In the genomic region with DNA sequence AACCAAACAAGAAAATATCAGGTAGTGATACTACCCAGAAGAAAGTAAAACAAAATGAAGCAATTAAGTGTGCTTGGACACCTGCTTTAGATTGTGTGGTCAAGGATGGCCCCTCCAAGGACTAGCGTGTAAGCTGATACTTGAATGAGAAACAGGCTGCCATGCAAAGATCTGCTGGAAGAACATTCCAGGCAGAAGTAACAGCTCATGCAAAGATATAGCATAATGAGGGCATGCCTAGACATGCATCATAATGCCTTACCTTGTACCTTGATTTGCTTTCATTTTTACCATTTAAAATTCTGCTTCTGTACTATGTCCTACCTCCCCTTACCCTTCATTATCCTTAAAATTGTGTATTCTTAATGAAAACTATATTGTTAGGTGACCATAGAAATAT, we compare ENCODE assay signal across 16 cellular contexts.
A peak's percentile ranks its signal among the peaks of the same experiment; 100 is the strongest.
DNase-seq lines count a peak whose midpoint lies in the region; FAIRE-seq and TF ChIP-seq lines count a peak whose summit lies in the region.
"Had no signal": no experiment of that assay in that cellular context is flagged by ENCODE, and none has a peak within 500 bp of the region (broad histone marks: within the 10 kb centered on the region; RNA-seq: fewer than 3 reads in every experiment).

No MANE protein-coding gene starts in this region.

- TF ChIP-seq EP300 in Ishikawa (IDR thresholded peaks at IDR 0.05; ENCODE audit: borderline replicate concordance) = peak; percentile 36; the same call in 1 of the 2 replicates

- no TSS peak for BruUV-seq in PC-9 (replicated peaks; lab: Mats Ljungman, UMichigan)

- no peaks in the 10 kb centered on the region for H4K20me1 ChIP-seq in PC-9 (ENCODE audit: insufficient read depth)

- H3K4me1 ChIP-seq in mesenchymal stem cell (ENCODE audit: control insufficient read depth, insufficient read depth, low read depth, low read length) (peaks cover 2% of the 10 kb centered on the region), PC-9 (replicated peaks; ENCODE audit: insufficient read depth) (no peaks in the 10 kb centered on the region)

- peak overlapping the region; percentile 60 for H4K8ac ChIP-seq in mesenchymal stem cell (ENCODE audit: low read length)

- no peak overlapping the region for H3K4me2 ChIP-seq in mesenchymal stem cell (ENCODE audit: low read length, poor library complexity, severe bottlenecking)
- H3K4me2 ChIP-seq in PC-9 = no peak overlapping the region

- H2BK5ac ChIP-seq in mesenchymal stem cell (ENCODE audit: low read depth, low read length, poor library complexity, severe bottlenecking) = no peak overlapping the region

- POLR2A ChIA-PET in PC-9 (lab: Charles Lee; ENCODE audit: unreplicated experiment) (no interaction called here), GM10248 (lab: Yijun Ruan, JAX) (no interaction called here)

- intact Hi-C loops in activated T-helper 2 cell treated with anti-CD3 and anti-CD28 coated beads, Interferon-gamma antibody, Interleukin-2, Interleukin-4, amounts not matched to agents 10 μg/mL and 5 μg/mL and 100 μg/mL, durations not matched to agents 14 hours and 24 hours and 36 hours (cut with micrococcal nuclease) = no loop called here
- intact Hi-C loops in PC-9 (cut with micrococcal nuclease; ENCODE audit: unreplicated experiment) = no loop called here

- H3K27me3 Mint-ChIP-seq in activated T-helper 2 cell treated with anti-CD3 and anti-CD28 coated beads, Interferon-gamma antibody, Interleukin-2, Interleukin-4, amounts not matched to agents 10 μg/mL and 5 μg/mL and 100 μg/mL, durations not matched to agents 14 hours and 24 hours and 36 hours (ENCODE audit: low read depth) = no peaks in the 10 kb centered on the region
- H3K27me3 Mint-ChIP-seq: central memory CD8-positive, alpha-beta T cell had no signal

- H3K27ac ChIP-seq in mesenchymal stem cell (ENCODE audit: low read length, poor library complexity, severe bottlenecking) (peak overlapping the region; percentile 3), PC-9 (no peak overlapping the region)
- H3K27ac ChIP-seq: BLaER1 treated with 17β-estradiol and CSF1 and Interleukin-3, amounts not matched to agents 10 nM and 100 nM had no signal

- CTCF ChIA-PET in PC-9 (lab: Charles Lee) = no interaction called here
- CTCF ChIA-PET in GM10248 (lab: Yijun Ruan, JAX) = interaction anchor here (0.9 to 1.5 kb wide), 2 partner anchors 9 to 10 kb away, joined by 3 to 5 read pairs; no protein-coding TSS in a partner anchor

- TF ChIP-seq RAD21 in Ishikawa (IDR thresholded peaks at IDR 0.05; ENCODE audit: low read depth) = no peak

- 0 out of 2 replicates have a peak, but pooled peaks cover 7% of the 10 kb centered on the region for H3K9me2 ChIP-seq in PC-9 (ENCODE audit: insufficient read depth)

- TF ChIP-seq CTCF in PC-9 (conservative IDR thresholded peaks at IDR 0.05) (no peak), GM10248 (IDR thresholded peaks at IDR 0.05; ENCODE audit: control extremely low read depth, extremely low read depth, low read depth, missing control alignments) (no peak)

- no peaks in the 10 kb centered on the region for H3K9me3 Mint-ChIP-seq in activated T-helper 2 cell treated with anti-CD3 and anti-CD28 coated beads, Interferon-gamma antibody, Interleukin-2, Interleukin-4, amounts not matched to agents 10 μg/mL and 5 μg/mL and 100 μg/mL, durations not matched to agents 14 hours and 24 hours and 36 hours
- H3K9me3 Mint-ChIP-seq: activated CD4-positive, alpha-beta memory T cell treated with anti-CD3 and anti-CD28 coated beads for 36 hours; central memory CD8-positive, alpha-beta T cell had no signal

- no peak overlapping the region for H3K27ac Mint-ChIP-seq in activated T-helper 2 cell treated with anti-CD3 and anti-CD28 coated beads, Interferon-gamma antibody, Interleukin-2, Interleukin-4, amounts not matched to agents 10 μg/mL and 5 μg/mL and 100 μg/mL, durations not matched to agents 14 hours and 24 hours and 36 hours
- H3K27ac Mint-ChIP-seq: activated CD4-positive, alpha-beta memory T cell treated with anti-CD3 and anti-CD28 coated beads for 36 hours had no signal

- no peaks in the 10 kb centered on the region for H3K36me3 Mint-ChIP-seq in activated T-helper 2 cell treated with anti-CD3 and anti-CD28 coated beads, Interferon-gamma antibody, Interleukin-2, Interleukin-4, amounts not matched to agents 10 μg/mL and 5 μg/mL and 100 μg/mL, durations not matched to agents 14 hours and 24 hours and 36 hours (ENCODE audit: low read depth)
- H3K36me3 Mint-ChIP-seq: activated CD4-positive, alpha-beta memory T cell treated with anti-CD3 and anti-CD28 coated beads for 36 hours had no signal

- no peak overlapping the region for H3K23ac ChIP-seq in mesenchymal stem cell (ENCODE audit: low read length in 2 of 2)

- H3K4me3 ChIP-seq in mesenchymal stem cell (ENCODE audit: insufficient read depth in 1 of 2, low read depth in 1 of 2, low read length in 2 of 2) (no peak overlapping the region), PC-9 (no peak overlapping the region)
- H3K4me3 ChIP-seq: BLaER1 treated with 17β-estradiol and CSF1 and Interleukin-3, amounts not matched to agents 10 nM and 100 nM; esophagus squamous epithelium had no signal

- H3K79me2 ChIP-seq in PC-9 (ENCODE audit: low read depth) = no peaks in the 10 kb centered on the region

- H3K9me3 ChIP-seq in mesenchymal stem cell (ENCODE audit: control insufficient read depth, low read length) (no peaks in the 10 kb centered on the region), PC-9 (ENCODE audit: insufficient read depth, low read depth) (no peaks in the 10 kb centered on the region)
- H3K9me3 ChIP-seq: BLaER1 treated with 17β-estradiol and CSF1 and Interleukin-3, amounts not matched to agents 10 nM and 100 nM; esophagus squamous epithelium had no signal

- H4K91ac ChIP-seq in mesenchymal stem cell (ENCODE audit: low read length) = no peak overlapping the region

- no peak for TF ChIP-seq POLR2A in GM12891 (IDR thresholded peaks at IDR 0.05; ENCODE audit: low read depth, low read length)

- H3K36me3 ChIP-seq in mesenchymal stem cell (ENCODE audit: control insufficient read depth in 1 of 2, insufficient read depth in 2 of 2, low read depth in 1 of 2, low read length in 2 of 2) = no peaks in the 10 kb centered on the region
- H3K36me3 ChIP-seq in PC-9 (ENCODE audit: low read depth) = no peaks in the 10 kb centered on the region
- H3K36me3 ChIP-seq: BLaER1 treated with 17β-estradiol and CSF1 and Interleukin-3, amounts not matched to agents 10 nM and 100 nM; esophagus squamous epithelium had no signal

- H3K79me1 ChIP-seq in mesenchymal stem cell (replicated peaks; ENCODE audit: low read length, poor library complexity, severe bottlenecking) = no peaks in the 10 kb centered on the region

- WGBS in mesenchymal stem cell = 63% methylated on average over 1 of the region's 1 CpG

- H2AFZ ChIP-seq in mesenchymal stem cell (ENCODE audit: low read depth, low read length) (no peak overlapping the region), PC-9 (no peak overlapping the region)

- no peaks in the 10 kb centered on the region for H3K4me1 Mint-ChIP-seq in activated T-helper 2 cell treated with anti-CD3 and anti-CD28 coated beads, Interferon-gamma antibody, Interleukin-2, Interleukin-4, amounts not matched to agents 10 μg/mL and 5 μg/mL and 100 μg/mL, durations not matched to agents 14 hours and 24 hours and 36 hours (ENCODE audit: low read depth)
- H3K4me1 Mint-ChIP-seq: central memory CD8-positive, alpha-beta T cell had no signal

- H3F3A ChIP-seq in PC-9 (ENCODE audit: insufficient read depth, low read depth) = no peaks in the 10 kb centered on the region

- peak; percentile 35 for FAIRE-seq in GM12891 (lab: Jason Lieb, UNC)

- no peak overlapping the region for H3K9ac ChIP-seq in mesenchymal stem cell (ENCODE audit: low read length)
- H3K9ac ChIP-seq: BLaER1 treated with 17β-estradiol and CSF1 and Interleukin-3, amounts not matched to agents 10 nM and 100 nM had no signal

- no peak overlapping the region for H3K4me3 Mint-ChIP-seq in activated T-helper 2 cell treated with anti-CD3 and anti-CD28 coated beads, Interferon-gamma antibody, Interleukin-2, Interleukin-4, amounts not matched to agents 10 μg/mL and 5 μg/mL and 100 μg/mL, durations not matched to agents 14 hours and 24 hours and 36 hours (ENCODE audit: low read depth)
- H3K4me3 Mint-ChIP-seq: activated CD4-positive, alpha-beta memory T cell treated with anti-CD3 and anti-CD28 coated beads for 36 hours; central memory CD8-positive, alpha-beta T cell had no signal

- H3K27me3 ChIP-seq in mesenchymal stem cell (ENCODE audit: control insufficient read depth in 1 of 2, insufficient read depth in 1 of 2, low read length in 2 of 2) (no peaks in the 10 kb centered on the region), PC-9 (ENCODE audit: insufficient read depth, low read depth) (no peaks in the 10 kb centered on the region)
- H3K27me3 ChIP-seq: BLaER1 treated with 17β-estradiol and CSF1 and Interleukin-3, amounts not matched to agents 10 nM and 100 nM; esophagus squamous epithelium had no signal

- H3K4ac ChIP-seq in mesenchymal stem cell (ENCODE audit: low read depth in 1 of 2, low read length in 2 of 2) = no peak overlapping the region

- no peak overlapping the region for H2BK12ac ChIP-seq in mesenchymal stem cell (ENCODE audit: low read length in 2 of 2)

- no peak overlapping the region for H2BK15ac ChIP-seq in mesenchymal stem cell (ENCODE audit: low read depth, poor library complexity, severe bottlenecking)

- H2BK120ac ChIP-seq in mesenchymal stem cell (ENCODE audit: low read depth, low read length) = no peak overlapping the region

- DNase-seq in GM12891 (ENCODE audit: insufficient read length, low spot score) (no peak), amniotic epithelial cell (ENCODE audit: low read depth) (peak; percentile 14), mesenchymal stem cell (peak; percentile 51), PC-9 (no peak), GM10248 (ENCODE audit: extremely low spot score) (no peak), NCI-H226 (no peak)
- DNase-seq in activated T-helper 2 cell treated with anti-CD3 and anti-CD28 coated beads, Interferon-gamma antibody, Interleukin-2, Interleukin-4, amounts not matched to agents 10 μg/mL and 5 μg/mL and 100 μg/mL, durations not matched to agents 14 hours and 24 hours and 36 hours (ENCODE audit: low spot score) = no peak
- DNase-seq: activated CD4-positive, alpha-beta memory T cell treated with anti-CD3 and anti-CD28 coated beads for 36 hours; esophagus squamous epithelium; NCI-H1092 treated with DMSO at 0.1 percent for 48 hours; retina; stimulated activated CD4-positive, alpha-beta T cell treated with anti-CD3 and anti-CD28 coated beads, Interleukin-4, amount 100 ng/mL, for 4 hours; stimulated activated naive CD8-positive, alpha-beta T cell treated with anti-CD3 and anti-CD28 coated beads, Interleukin-15, Interleukin-2, amounts not matched to agents 100 U/mL and 50 U/mL, for 24 hours had no signal

- H3K14ac ChIP-seq in mesenchymal stem cell (ENCODE audit: low read length in 2 of 2) = no peak overlapping the region

- H2AK5ac ChIP-seq in mesenchymal stem cell (ENCODE audit: low read length, severe bottlenecking) = no peak overlapping the region

- peak overlapping the region in 1 of 2 experiments; percentile 70 for H3K18ac ChIP-seq in mesenchymal stem cell (ENCODE audit: low read depth in 1 of 2, low read length in 2 of 2)

TF ChIP-seq in GM12891, 5 proteins besides CTCF, POLR2A, EP300 and RAD21 (continues in another document):
- TF ChIP-seq POU2F2 (IDR thresholded peaks at IDR 0.05; ENCODE audit: low read depth, low read length) = no peak

TF ChIP-seq in Ishikawa, 13 proteins besides CTCF, POLR2A, EP300 and RAD21 (continues in another document):
- no peak for TF ChIP-seq CEBPB (IDR thresholded peaks at IDR 0.05)

Comparison
In these comparisons a context has a peak if more than half of its experiments do, and no peak if none do; other contexts are left out.
1. DNase-seq: peak in amniotic epithelial cell (single experiment) and mesenchymal stem cell (single experiment); none in GM12891 (single experiment), activated T-helper 2 cell treated with anti-CD3 and anti-CD28 coated beads, Interferon-gamma antibody, Interleukin-2, Interleukin-4, amounts not matched to agents 10 μg/mL and 5 μg/mL and 100 μg/mL, durations not matched to agents 14 hours and 24 hours and 36 hours (single experiment), PC-9 (0 of 2), GM10248 (single experiment) and NCI-H226 (single experiment).